Comparison of ENCODE assay signal across 9 cellular contexts in the genomic region with DNA sequence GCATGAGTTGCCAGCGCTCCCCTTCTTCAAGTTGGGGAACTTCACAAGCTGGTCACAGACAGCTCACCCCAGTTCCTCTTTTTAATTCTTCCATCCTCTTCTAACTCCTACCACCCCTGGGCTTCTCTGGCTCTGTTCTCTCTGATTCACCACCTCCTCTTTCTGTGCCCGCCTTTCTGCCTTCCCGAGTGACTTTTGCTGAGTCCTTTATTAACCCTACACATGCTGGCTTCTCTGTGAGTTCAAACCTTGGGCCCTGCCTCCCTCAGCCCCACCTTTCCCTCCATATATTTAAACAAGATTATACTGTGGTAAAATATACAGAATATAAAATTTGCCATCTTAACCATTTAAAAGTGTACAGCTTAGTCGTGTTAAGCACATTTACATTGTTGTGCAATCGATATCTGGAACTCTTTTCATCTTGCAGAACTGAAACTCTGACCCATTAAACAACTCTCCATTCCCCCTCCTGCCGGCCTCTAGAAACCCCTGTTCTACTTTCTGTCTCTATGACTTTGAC. TPM values are rescaled to one million over a fixed set of nuclear protein-coding genes. Genes with fewer than 3 reads are reported as not detected.
A peak's percentile ranks its signal among the peaks of the same experiment; 100 is the strongest.
DNase-seq lines count a peak whose midpoint lies in the region; ATAC-seq and TF ChIP-seq lines count a peak whose summit lies in the region.
"Had no signal": no experiment of that assay in that cellular context is flagged by ENCODE, and none has a peak within 500 bp of the region (broad histone marks: within the 10 kb centered on the region; RNA-seq: fewer than 3 reads in every experiment).

No MANE protein-coding gene starts in this region.

- TF ChIP-seq CTCF in neutrophil (IDR thresholded peaks at IDR 0.05) (no peak), spleen (IDR thresholded peaks at IDR 0.05 in 8 of 11, conservative IDR thresholded peaks at IDR 0.05 in 3 of 11) (peak in 1 of 11 experiments; percentile 22), ascending aorta (IDR thresholded peaks at IDR 0.05) (no peak)

- H3K4me3 ChIP-seq in neutrophil (ENCODE audit: low read depth in 1 of 2, low read length in 1 of 2) = peak overlapping the region in 1 of 2 experiments; percentile 15
- no peak overlapping the region for H3K4me3 ChIP-seq in spleen
- no peak overlapping the region for H3K4me3 ChIP-seq in ascending aorta

- 25 to 44% (median 39%) methylated on average over 6 of the region's 6 CpGs for WGBS in spleen, 5 donors

- peak; percentile 77 for DNase-seq in SKM-1 (lab: John Stamatoyannopoulos, UW; ENCODE audit: unreplicated experiment)
- DNase-seq in NCI-H2227 treated with DMSO at 0.1 percent for 48 hours (lab: John Stamatoyannopoulos, UW) = no peak
- no peak for DNase-seq in NCI-H1417 treated with DMSO at 0.1 percent for 48 hours (lab: John Stamatoyannopoulos, UW)
- DNase-seq in spleen = no peak
- no peak for DNase-seq in ascending aorta (ENCODE audit: low spot score in 2 of 2)

- H3K36me3 ChIP-seq in neutrophil (no peaks in the 10 kb centered on the region), spleen (peaks cover 0 to 11% (median 0%) of the 10 kb centered on the region in 6 donors), ascending aorta (peaks cover 0 to 10% of the 10 kb centered on the region in 2 donors)

- no peak for TF ChIP-seq POLR2A in spleen (IDR thresholded peaks at IDR 0.05)

- no peaks in the 10 kb centered on the region for H3K27me3 ChIP-seq in neutrophil
- no peaks in the 10 kb centered on the region for H3K27me3 ChIP-seq in spleen (replicated peaks in 1 of 7)
- H3K27me3 ChIP-seq in ascending aorta = no peaks in the 10 kb centered on the region

- H3K27ac ChIP-seq in neutrophil (peak overlapping the region; percentile 66), spleen (peak overlapping the region in 3 of 8 donors; percentile 53 to 81 (median 67)), ascending aorta (no peak overlapping the region)

- intact Hi-C loops in spleen (cut with DNase I; ENCODE audit: low total_unique reads) (no loop called here), ascending aorta (cut with DNase I) (no loop called here)

- H3K9me3 ChIP-seq in neutrophil (no peaks in the 10 kb centered on the region), spleen (no peaks in the 10 kb centered on the region), ascending aorta (no peaks in the 10 kb centered on the region)

- H3K4me1 ChIP-seq in neutrophil (ENCODE audit: control insufficient read depth in 1 of 2, insufficient read depth in 1 of 2, low read depth in 1 of 2, low read length in 1 of 2) (peaks cover 52 to 60% of the 10 kb centered on the region in 2 experiments), spleen (peaks cover 7 to 63% (median 45%) of the 10 kb centered on the region in 6 donors), ascending aorta (no peaks in the 10 kb centered on the region)

- ATAC-seq in GM19023 (IDR thresholded peaks at IDR 0.05; ENCODE audit: unreplicated experiment) (peak; percentile 57), HG02884 (IDR thresholded peaks at IDR 0.05; ENCODE audit: unreplicated experiment) (peak; percentile 65)

RNA-seq across cellular contexts. Expression of a gene that starts 32.0 kb away (rescaled TPM):
- total RNA-seq in spleen (1 to 10 TPM in 5 of 7 donors, under 1 TPM in 2; 0.51 to 5.8 (median 1.1) TPM), ascending aorta (not detected)
- polyA plus RNA-seq in spleen = under 1 TPM; 0.20 to 0.59 (median 0.35) TPM
- total RNA-seq: fibroblast of lung had no signal
- polyA plus RNA-seq: fibroblast of lung had no signal
